10 cellular contexts compared by ENCODE assay signal in genomic region chr19:41302624-41303351, GRCh38. TPM values are rescaled to one million over a fixed set of nuclear protein-coding genes. Genes with fewer than 3 reads are reported as not detected.
DNase-seq lines count a peak whose midpoint lies in the region; ATAC-seq and TF ChIP-seq lines count a peak whose summit lies in the region.
"Had no signal": no experiment of that assay in that cellular context is flagged by ENCODE, and none has a peak within 500 bp of the region (broad histone marks: within the 10 kb centered on the region; RNA-seq: fewer than 3 reads in every experiment).

No MANE protein-coding gene starts in this region.

- no peak for TF ChIP-seq CTCF in right lobe of liver (IDR thresholded peaks at IDR 0.05)
- no peak for TF ChIP-seq CTCF in breast epithelium (IDR thresholded peaks at IDR 0.05)
- TF ChIP-seq CTCF in PC-3 (conservative IDR thresholded peaks at IDR 0.05; ENCODE audit: low read depth, low read length): no peak

- H3K27ac ChIP-seq in right lobe of liver (no peak overlapping the region), breast epithelium (peak overlapping the region in 1 of 2 donors; percentile 19), PC-3 (ENCODE audit: low read length) (no peak overlapping the region)
- H3K27ac ChIP-seq: thyroid gland had no signal

- intact Hi-C loops in right lobe of liver (cut with DNase I) (no loop called here), breast epithelium (cut with DNase I; ENCODE audit: low total_unique reads) (no loop called here), PC-3 (cut with micrococcal nuclease) (no loop called here)

- TF ChIP-seq POLR2A in right lobe of liver (IDR thresholded peaks at IDR 0.05) (no peak), breast epithelium (IDR thresholded peaks at IDR 0.05) (no peak)

- POLR2A ChIA-PET in PC-3 (lab: Charles Lee; ENCODE audit: unreplicated experiment): no interaction called here

- H3K36me3 ChIP-seq in right lobe of liver (peaks cover 7 to 74% (median 32%) of the 10 kb centered on the region in 4 donors), breast epithelium (peaks cover 24% of the 10 kb centered on the region), PC-3 (ENCODE audit: low read depth, low read length) (peaks cover 66% of the 10 kb centered on the region)

- CTCF ChIA-PET in PC-3 (lab: Charles Lee): no interaction called here

- peak; percentile 47 for ATAC-seq in HG02798 (IDR thresholded peaks at IDR 0.05; ENCODE audit: poor library complexity, unreplicated experiment)
- peak in 3 of 4 donors; percentile 5 to 17 (median 9) for ATAC-seq in right lobe of liver
- ATAC-seq in stimulated activated naive B cell treated with anti-CD40 and anti-IgM and Interleukin-4, amounts not matched to agents 10 μg/mL and 1 μg/mL and 100 μg/mL, for 72 hours (replicated peaks): peak; percentile 70 to 71
- no peak for ATAC-seq in PC-3
- no peak for ATAC-seq in HG02571 (IDR thresholded peaks at IDR 0.05; ENCODE audit: unreplicated experiment)
- ATAC-seq: left ventricle myocardium superior had no signal

- no peaks in the 10 kb centered on the region for H3K9me3 Mint-ChIP-seq in stimulated activated naive B cell treated with anti-CD40 and anti-IgM and Interleukin-4, amounts not matched to agents 10 μg/mL and 1 μg/mL and 100 μg/mL, for 72 hours

- H3K4me1 Mint-ChIP-seq in stimulated activated naive B cell treated with anti-CD40 and anti-IgM and Interleukin-4, amounts not matched to agents 10 μg/mL and 1 μg/mL and 100 μg/mL, for 72 hours: peaks cover 33 to 72% of the 10 kb centered on the region in 2 donors

- H3K9me2 ChIP-seq in PC-3 (replicated peaks; ENCODE audit: low read length): no peaks in the 10 kb centered on the region

- no peak overlapping the region for H2AFZ ChIP-seq in PC-3 (ENCODE audit: low read length)

- no TSS peak for BruUV-seq in PC-3 (replicated peaks; lab: Mats Ljungman, UMichigan)

- H3K27ac Mint-ChIP-seq in stimulated activated naive B cell treated with anti-CD40 and anti-IgM and Interleukin-4, amounts not matched to agents 10 μg/mL and 1 μg/mL and 100 μg/mL, for 72 hours: peak overlapping the region; percentile 88

- no peaks in the 10 kb centered on the region for H3K9me3 ChIP-seq in right lobe of liver
- no peaks in the 10 kb centered on the region for H3K9me3 ChIP-seq in breast epithelium
- H3K9me3 ChIP-seq in PC-3 (ENCODE audit: low read length): no peaks in the 10 kb centered on the region
- H3K9me3 ChIP-seq: thyroid gland had no signal

- peak; percentile 68 for DNase-seq in activated CD8-positive, alpha-beta memory T cell treated with anti-CD3 and anti-CD28 coated beads, Interleukin-2, amount 50 U/mL, for 4 hours
- DNase-seq in right lobe of liver (peak in 1 of 3 donors; percentile 29), NCI-H748 (lab: John Stamatoyannopoulos, UW; ENCODE audit: unreplicated experiment) (no peak), breast epithelium (ENCODE audit: low spot score in 2 of 2) (no peak), PC-3 (no peak)
- peak; percentile 47 for DNase-seq in stimulated activated naive B cell treated with anti-CD40 and anti-IgM and Interleukin-4, amounts not matched to agents 10 μg/mL and 1 μg/mL and 100 μg/mL, for 72 hours
- DNase-seq: left ventricle myocardium superior had no signal

- H3K4me3 ChIP-seq in right lobe of liver (no peak overlapping the region), breast epithelium (no peak overlapping the region), PC-3 (ENCODE audit: low read length) (no peak overlapping the region)
- H3K4me3 ChIP-seq: thyroid gland had no signal

- H3K36me3 Mint-ChIP-seq in stimulated activated naive B cell treated with anti-CD40 and anti-IgM and Interleukin-4, amounts not matched to agents 10 μg/mL and 1 μg/mL and 100 μg/mL, for 72 hours: peaks cover 52 to 72% of the 10 kb centered on the region in 2 donors

- no peaks in the 10 kb centered on the region for H4K20me1 ChIP-seq in PC-3 (ENCODE audit: low read length)

- no peaks in the 10 kb centered on the region for H3K79me2 ChIP-seq in PC-3 (ENCODE audit: low read length)

- H3F3A ChIP-seq in PC-3 (ENCODE audit: low read length, unreplicated experiment): no peaks in the 10 kb centered on the region

- H3K27me3 Mint-ChIP-seq in stimulated activated naive B cell treated with anti-CD40 and anti-IgM and Interleukin-4, amounts not matched to agents 10 μg/mL and 1 μg/mL and 100 μg/mL, for 72 hours: no peaks in the 10 kb centered on the region

- WGBS in right lobe of liver (ENCODE audit: insufficient coverage, low coverage, low lambda C conversion rate, missing lambda C conversion rate): 75% methylated on average over 9 of the region's 21 CpGs

- no peak overlapping the region for H3K4me2 ChIP-seq in PC-3 (ENCODE audit: low read length)

- H3K9ac ChIP-seq in PC-3 (ENCODE audit: low read length): no peak overlapping the region

- no peaks in the 10 kb centered on the region for H3K27me3 ChIP-seq in right lobe of liver
- no peaks in the 10 kb centered on the region for H3K27me3 ChIP-seq in breast epithelium
- H3K27me3 ChIP-seq in PC-3 (ENCODE audit: low read length): no peaks in the 10 kb centered on the region
- H3K27me3 ChIP-seq: thyroid gland had no signal

- peak overlapping the region; percentile 37 to 59 for H3K4me3 Mint-ChIP-seq in stimulated activated naive B cell treated with anti-CD40 and anti-IgM and Interleukin-4, amounts not matched to agents 10 μg/mL and 1 μg/mL and 100 μg/mL, for 72 hours

- H3K4me1 ChIP-seq in right lobe of liver: peaks cover 0 to 4% (median 0%) of the 10 kb centered on the region in 4 donors
- peaks cover 19 to 23% of the 10 kb centered on the region in 2 donors for H3K4me1 ChIP-seq in breast epithelium
- no peaks in the 10 kb centered on the region for H3K4me1 ChIP-seq in PC-3 (ENCODE audit: insufficient read depth, low read length)

RNA-seq across cellular contexts. Expression of gene CCDC97, which starts 7.2 kb away (rescaled TPM):
- total RNA-seq in right lobe of liver (1 to 10 TPM; 4.6 to 7.2 (median 6.9) TPM), breast epithelium (10 to 100 TPM; 15.4 to 15.7 (median 15.4) TPM), PC-3 (2014; rRNA removed) (18.3 and 18.4 TPM in 2 replicates)

RNA-seq across cellular contexts. Expression of gene HNRNPUL1, which starts 38.6 kb away (rescaled TPM):
- 10 to 100 TPM; 53.5 to 70.0 (median 61.8) TPM for total RNA-seq in right lobe of liver
- 100 to 1,000 TPM; 116 to 146 (median 125) TPM for total RNA-seq in breast epithelium
- total RNA-seq in PC-3 (2014; rRNA removed): 158 and 198 TPM in 2 replicates

RNA-seq across cellular contexts. Expression of gene TGFB1, which starts 50.9 kb away (rescaled TPM):
- total RNA-seq in right lobe of liver: 10 to 100 TPM in 2 of 6 experiments, 1 to 10 TPM in 4; 4.9 to 19.1 (median 8.5) TPM
- 10 to 100 TPM; 12.0 to 21.4 (median 13.4) TPM for total RNA-seq in breast epithelium
- total RNA-seq in PC-3 (2014; rRNA removed): 16.4 and 23.4 TPM in 2 replicates

Comparison
In these comparisons a context has a peak if more than half of its experiments do, and no peak if none do; other contexts are left out.
1. ATAC-seq: peak in HG02798 (single experiment), right lobe of liver (3 of 4) and stimulated activated naive B cell treated with anti-CD40 and anti-IgM and Interleukin-4, amounts not matched to agents 10 μg/mL and 1 μg/mL and 100 μg/mL, for 72 hours (2 of 2); none in PC-3 (single experiment) and HG02571 (single experiment).
2. DNase-seq: peak in activated CD8-positive, alpha-beta memory T cell treated with anti-CD3 and anti-CD28 coated beads, Interleukin-2, amount 50 U/mL, for 4 hours (single experiment) and stimulated activated naive B cell treated with anti-CD40 and anti-IgM and Interleukin-4, amounts not matched to agents 10 μg/mL and 1 μg/mL and 100 μg/mL, for 72 hours (single experiment); none in NCI-H748 (single experiment), breast epithelium (0 of 2) and PC-3 (single experiment).